In the genomic region with DNA sequence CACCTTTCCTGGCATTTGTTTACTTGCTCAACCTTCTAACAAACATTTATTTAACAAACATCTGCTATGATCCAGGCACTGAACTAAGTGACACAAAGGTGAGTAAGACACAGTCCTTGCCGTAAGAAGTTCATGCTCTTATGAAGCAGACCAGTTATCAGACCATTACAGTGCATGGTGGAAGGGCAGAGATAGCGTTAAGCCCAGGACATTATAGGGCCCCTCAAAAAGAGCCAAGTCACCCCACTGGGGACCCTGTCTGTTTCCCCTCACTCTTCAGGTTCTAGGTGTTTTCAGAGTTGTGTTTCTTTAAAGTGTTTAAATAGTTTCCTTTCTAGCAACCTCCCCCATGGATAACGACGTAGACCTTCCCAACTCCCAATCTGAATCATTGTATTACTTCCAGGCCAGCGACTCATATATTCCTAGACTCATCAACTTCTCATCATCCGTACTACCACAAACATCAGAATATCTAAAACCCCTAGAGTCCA, we compare ENCODE assay signal across 26 cellular contexts. TPM values are rescaled to one million over a fixed set of nuclear protein-coding genes. Genes with fewer than 3 reads are reported as not detected.
DNase-seq lines count a peak whose midpoint lies in the region; ATAC-seq and TF ChIP-seq lines count a peak whose summit lies in the region.
"Had no signal": no experiment of that assay in that cellular context is flagged by ENCODE, and none has a peak within 500 bp of the region (broad histone marks: within the 10 kb centered on the region; RNA-seq: fewer than 3 reads in every experiment).

No MANE protein-coding gene starts in this region.

- H3K36me3 ChIP-seq in GM23248 (ENCODE audit: low read depth) (no peaks in the 10 kb centered on the region), neural progenitor cell (no peaks in the 10 kb centered on the region)
- H3K36me3 ChIP-seq: esophagus squamous epithelium, heart right ventricle had no signal

- 18 to 19% methylated on average over 6 of the region's 6 CpGs for WGBS in GM23248 (ENCODE audit: low coverage in 1 of 2, low lambda C conversion rate in 2 of 2, missing lambda C conversion rate in 2 of 2), 2 experiments

- peak overlapping the region; percentile 40 for H3K4me2 ChIP-seq in GM23248 (ENCODE audit: unreplicated experiment)
- H3K4me2 ChIP-seq in neural progenitor cell, result no peak overlapping the region

- TF ChIP-seq CTCF in nephron progenitor cell (IDR thresholded peaks at IDR 0.05), result no peak
- no peak for TF ChIP-seq CTCF in omental fat pad (IDR thresholded peaks at IDR 0.05)
- no peak for TF ChIP-seq CTCF in neural progenitor cell (IDR thresholded peaks at IDR 0.05)

- H4K20me1 ChIP-seq in GM23248 (ENCODE audit: insufficient read depth) (no peaks in the 10 kb centered on the region), neural progenitor cell (ENCODE audit: low read depth) (no peaks in the 10 kb centered on the region)

- no peak overlapping the region for H3K27ac ChIP-seq in GM23248
- H3K27ac ChIP-seq in neural progenitor cell, result no peak overlapping the region
- H3K27ac ChIP-seq: body of pancreas, esophagus squamous epithelium, heart right ventricle, psoas muscle had no signal

- H3K4me3 Mint-ChIP-seq in nephron progenitor cell, result no peak overlapping the region
- H3K4me3 Mint-ChIP-seq in neural progenitor cell, result no peak overlapping the region
- H3K4me3 Mint-ChIP-seq: activated naive CD8-positive, alpha-beta T cell treated with anti-CD3 and anti-CD28 coated beads for 36 hours; activated T-helper 1 cell treated with anti-CD3 and anti-CD28 coated beads, Interleukin-12 subunit alpha, Interleukin-12 subunit beta, Interleukin-2, Interleukin-4 antibody, amounts not matched to agents 30 ng/mL and 10 ng/mL and 1 ng/mL, durations not matched to agents 14 hours and 24 hours and 36 hours; CD4-positive, CD25-positive, alpha-beta regulatory T cell; nephron had no signal

- H3K9ac ChIP-seq in GM23248 (no peak overlapping the region), neural progenitor cell (no peak overlapping the region)

- peaks cover 4% of the 10 kb centered on the region; the same call in 1 of the 2 replicates for H3K4me1 ChIP-seq in GM23248 (ENCODE audit: insufficient read depth)
- peaks cover 4% of the 10 kb centered on the region for H3K4me1 ChIP-seq in neural progenitor cell
- H3K4me1 ChIP-seq: body of pancreas, esophagus squamous epithelium, psoas muscle had no signal

- no peaks in the 10 kb centered on the region for H3F3A ChIP-seq in GM23248 (ENCODE audit: insufficient read depth)
- H3F3A ChIP-seq in neural progenitor cell (ENCODE audit: low read depth), result no peaks in the 10 kb centered on the region

- H3K4me3 ChIP-seq in GM23248 (no peak overlapping the region), neural progenitor cell (no peak overlapping the region)
- H3K4me3 ChIP-seq: body of pancreas, esophagus squamous epithelium, heart right ventricle, psoas muscle had no signal

- H3K9me2 ChIP-seq in GM23248 (ENCODE audit: insufficient read depth), result no peaks in the 10 kb centered on the region

- ATAC-seq in omental fat pad (ENCODE audit: low FRiP score), result no peak
- ATAC-seq: body of pancreas, heart right ventricle, psoas muscle had no signal

- no peaks in the 10 kb centered on the region for H3K9me3 ChIP-seq in GM23248 (ENCODE audit: low read depth)
- no peaks in the 10 kb centered on the region for H3K9me3 ChIP-seq in neural progenitor cell (ENCODE audit: low read depth)
- H3K9me3 ChIP-seq: body of pancreas, esophagus squamous epithelium, heart right ventricle, psoas muscle had no signal

- H3K79me2 ChIP-seq in GM23248 (ENCODE audit: insufficient read depth) (no peaks in the 10 kb centered on the region), neural progenitor cell (ENCODE audit: low read depth) (no peaks in the 10 kb centered on the region)

- H3K9me3 Mint-ChIP-seq in nephron progenitor cell (no peaks in the 10 kb centered on the region), neural progenitor cell (no peaks in the 10 kb centered on the region)
- H3K9me3 Mint-ChIP-seq: activated naive CD8-positive, alpha-beta T cell treated with anti-CD3 and anti-CD28 coated beads for 36 hours; activated T-helper 1 cell treated with anti-CD3 and anti-CD28 coated beads, Interleukin-12 subunit alpha, Interleukin-12 subunit beta, Interleukin-2, Interleukin-4 antibody, amounts not matched to agents 30 ng/mL and 10 ng/mL and 1 ng/mL, durations not matched to agents 14 hours and 24 hours and 36 hours; CD4-positive, CD25-positive, alpha-beta regulatory T cell; nephron had no signal

- H2AFZ ChIP-seq in GM23248, result peak overlapping the region; percentile 43
- no peak overlapping the region for H2AFZ ChIP-seq in neural progenitor cell (replicated peaks)

- no peaks in the 10 kb centered on the region for H3K36me3 Mint-ChIP-seq in nephron progenitor cell (ENCODE audit: low read depth)
- no peaks in the 10 kb centered on the region for H3K36me3 Mint-ChIP-seq in neural progenitor cell
- H3K36me3 Mint-ChIP-seq: activated naive CD8-positive, alpha-beta T cell treated with anti-CD3 and anti-CD28 coated beads for 36 hours; CD4-positive, CD25-positive, alpha-beta regulatory T cell had no signal

- H3K27ac Mint-ChIP-seq in nephron progenitor cell, result peak overlapping the region; percentile 1
- no peak overlapping the region for H3K27ac Mint-ChIP-seq in neural progenitor cell
- H3K27ac Mint-ChIP-seq: activated naive CD8-positive, alpha-beta T cell treated with anti-CD3 and anti-CD28 coated beads for 36 hours; activated T-helper 1 cell treated with anti-CD3 and anti-CD28 coated beads, Interleukin-12 subunit alpha, Interleukin-12 subunit beta, Interleukin-2, Interleukin-4 antibody, amounts not matched to agents 30 ng/mL and 10 ng/mL and 1 ng/mL, durations not matched to agents 14 hours and 24 hours and 36 hours; nephron had no signal

- H3K27me3 ChIP-seq in GM23248 (replicated peaks; ENCODE audit: insufficient read depth), result no peaks in the 10 kb centered on the region
- H3K27me3 ChIP-seq in neural progenitor cell, result no peaks in the 10 kb centered on the region
- H3K27me3 ChIP-seq: body of pancreas, esophagus squamous epithelium, heart right ventricle had no signal

- in situ Hi-C loops in GM23248 (cut with MboI), result no loop called here

- no peaks in the 10 kb centered on the region for H3K4me1 Mint-ChIP-seq in nephron progenitor cell
- peaks cover 4% of the 10 kb centered on the region for H3K4me1 Mint-ChIP-seq in neural progenitor cell
- H3K4me1 Mint-ChIP-seq: activated naive CD8-positive, alpha-beta T cell treated with anti-CD3 and anti-CD28 coated beads for 36 hours; CD4-positive, CD25-positive, alpha-beta regulatory T cell; nephron had no signal

- H3K27me3 Mint-ChIP-seq in nephron progenitor cell (ENCODE audit: low read depth, poor library complexity) (peaks cover 10% of the 10 kb centered on the region), neural progenitor cell (ENCODE audit: insufficient read depth, low read depth) (peaks cover 2% of the 10 kb centered on the region)
- H3K27me3 Mint-ChIP-seq: activated naive CD8-positive, alpha-beta T cell treated with anti-CD3 and anti-CD28 coated beads for 36 hours; CD4-positive, CD25-positive, alpha-beta regulatory T cell had no signal

- DNase-seq in GM23248 (peak; percentile 68), RKO (ENCODE audit: low spot score) (peak; percentile 51), dermis blood vessel endothelial cell (peak; percentile 62), nephron progenitor cell (no peak), omental fat pad (ENCODE audit: low spot score) (no peak), NCI-H1417 (lab: John Stamatoyannopoulos, UW) (no peak), neural progenitor cell (ENCODE audit: low spot score) (no peak)
- no peak for DNase-seq in activated CD4-positive, CD25-positive, alpha-beta regulatory T cell treated with anti-CD3 and anti-CD28 coated beads, Interleukin-2, amount 50 U/mL, for 72 hours
- DNase-seq: activated CD4-positive, alpha-beta T cell treated with anti-CD3 and anti-CD28 coated beads for 48 hours; activated naive CD8-positive, alpha-beta T cell treated with anti-CD3 and anti-CD28 coated beads for 36 hours; body of pancreas; CD4-positive, CD25-positive, alpha-beta regulatory T cell; effector CD8-positive, alpha-beta T cell; esophagus squamous epithelium; H7; heart right ventricle; KG1; NCI-H187; NCI-H69; psoas muscle; SW 1271 had no signal

RNA-seq across cellular contexts. Expression of a gene that starts 39.3 kb away (rescaled TPM):
- total RNA-seq in GM23248 (2014; rRNA removed; shearing (Covaris generic)), result 0.97 TPM in 1 of 2 replicates, not detected in the other
- polyA plus RNA-seq in GM23248 (2016; fragmentation: Nextera tagmentation; extraction: Ambion mirVana), result not detected in 2 replicates
- total RNA-seq in dermis blood vessel endothelial cell, result 0.09 and 0.68 TPM in 2 replicates
- under 1 TPM in 3 of 4 donors, not detected in 1; 0.37 to 0.47 (median 0.38) TPM for total RNA-seq in omental fat pad
- total RNA-seq in neural progenitor cell (ENCODE audit: low replicate concordance), result 0.59 and 3.7 TPM in 2 replicates
- total RNA-seq: G401, H7, mononuclear cell, skeletal muscle tissue had no signal

Comparison
In these comparisons a context has a peak if more than half of its experiments do, and no peak if none do; other contexts are left out.
1. DNase-seq: peak in GM23248 (single experiment), RKO (single experiment) and dermis blood vessel endothelial cell (single experiment); none in nephron progenitor cell (single experiment), omental fat pad (single experiment), activated CD4-positive, CD25-positive, alpha-beta regulatory T cell treated with anti-CD3 and anti-CD28 coated beads, Interleukin-2, amount 50 U/mL, for 72 hours (single experiment), NCI-H1417 (0 of 3) and neural progenitor cell (single experiment).